Comparison of ENCODE assay signal across 1 cellular context in genomic region chr16:14088155-14088753, GRCh38.
TF ChIP-seq lines count a peak whose summit lies in the region.

No MANE protein-coding gene starts in this region.

TF ChIP-seq in HepG2, 621 proteins besides CTCF, POLR2A, EP300 and RAD21 (continued from another document and continues in another):
- TF ChIP-seq MED8 (CRISPR knock-in tag; IDR thresholded peaks at IDR 0.05; ENCODE audit: insufficient replicate concordance), result no peak
- no peak for TF ChIP-seq PRDM10 (CRISPR knock-in tag; IDR thresholded peaks at IDR 0.05; ENCODE audit: low read depth)
- TF ChIP-seq SAP130 (CRISPR knock-in tag; IDR thresholded peaks at IDR 0.05; ENCODE audit: low read depth), result peak; percentile 90
- no peak for TF ChIP-seq GTF3A (CRISPR knock-in tag; conservative IDR thresholded peaks at IDR 0.05)
- no peak for TF ChIP-seq DDIT3 (CRISPR knock-in tag; IDR thresholded peaks at IDR 0.05)
- no peak for TF ChIP-seq ZNF567 (CRISPR knock-in tag; IDR thresholded peaks at IDR 0.05; ENCODE audit: borderline replicate concordance)
- TF ChIP-seq ZFY (CRISPR knock-in tag; IDR thresholded peaks at IDR 0.05), result no peak
- no peak for TF ChIP-seq ZBTB7A (CRISPR knock-in tag; IDR thresholded peaks at IDR 0.05)
- TF ChIP-seq SP1 (IDR thresholded peaks at IDR 0.05), result no peak
- TF ChIP-seq SP1 (CRISPR knock-in tag; IDR thresholded peaks at IDR 0.05), result no peak
- TF ChIP-seq ZMYM3 (CRISPR knock-in tag; IDR thresholded peaks at IDR 0.05), result peak; percentile 93
- no peak for TF ChIP-seq ZNF570 (CRISPR knock-in tag; IDR thresholded peaks at IDR 0.05; ENCODE audit: borderline replicate concordance)
- TF ChIP-seq TAF1 (CRISPR knock-in tag; IDR thresholded peaks at IDR 0.05), result no peak
- TF ChIP-seq ZNF816 (CRISPR knock-in tag; IDR thresholded peaks at IDR 0.05; ENCODE audit: borderline replicate concordance), result peak; percentile 94; the same call in 1 of the 2 replicates
- peak; percentile 96 for TF ChIP-seq SOX5 (CRISPR knock-in tag; IDR thresholded peaks at IDR 0.05; ENCODE audit: borderline replicate concordance)
- TF ChIP-seq MAF1 (CRISPR knock-in tag; IDR thresholded peaks at IDR 0.05; ENCODE audit: borderline replicate concordance), result no peak
- no peak for TF ChIP-seq ZNF713 (CRISPR knock-in tag; IDR thresholded peaks at IDR 0.05)
- TF ChIP-seq ZNF616 (CRISPR knock-in tag; IDR thresholded peaks at IDR 0.05; ENCODE audit: low read depth), result 0 out of 2 replicates have a peak, but pooled peaks have one; percentile 23
- TF ChIP-seq SIX4 (CRISPR knock-in tag; IDR thresholded peaks at IDR 0.05), result peak; percentile 28; the same call in 1 of the 2 replicates
- TF ChIP-seq ZNF513 (CRISPR knock-in tag; conservative IDR thresholded peaks at IDR 0.05), result no peak
- TF ChIP-seq ZNF441 (CRISPR knock-in tag; IDR thresholded peaks at IDR 0.05; ENCODE audit: borderline replicate concordance), result peak; percentile 65; the same call in 1 of the 2 replicates
- no peak for TF ChIP-seq ZNF207 (IDR thresholded peaks at IDR 0.05; ENCODE audit: borderline replicate concordance)
- TF ChIP-seq CEBPG (CRISPR knock-in tag; IDR thresholded peaks at IDR 0.05), result peak; percentile 99
- no peak for TF ChIP-seq POLR2AphosphoS2 (IDR thresholded peaks at IDR 0.05; ENCODE audit: low read depth, low read length)
- TF ChIP-seq ZNF3 (CRISPR knock-in tag; IDR thresholded peaks at IDR 0.05), result peak; percentile 77
- peak; percentile 56; the same call in 1 of the 2 replicates for TF ChIP-seq KDM5A (IDR thresholded peaks at IDR 0.05; ENCODE audit: borderline replicate concordance, low read length)
- TF ChIP-seq SMARCC2 (IDR thresholded peaks at IDR 0.05), result peak; percentile 27; the same call in 1 of the 2 replicates
- peak; percentile 75 for TF ChIP-seq ZNF546 (CRISPR knock-in tag; conservative IDR thresholded peaks at IDR 0.05)
- peak; percentile 84 for TF ChIP-seq PHF5A (CRISPR knock-in tag; IDR thresholded peaks at IDR 0.05; ENCODE audit: low read depth, unreplicated experiment)
- TF ChIP-seq ZNF670 (CRISPR knock-in tag; IDR thresholded peaks at IDR 0.05; ENCODE audit: borderline replicate concordance), result peak; percentile 92
- TF ChIP-seq ZNF7 (CRISPR knock-in tag; IDR thresholded peaks at IDR 0.05), result no peak
- peak; percentile 65; the same call in 1 of the 2 replicates for TF ChIP-seq ATF6 (CRISPR knock-in tag; conservative IDR thresholded peaks at IDR 0.05)
- TF ChIP-seq ZNF331 (CRISPR knock-in tag; IDR thresholded peaks at IDR 0.05), result peak; percentile 85
- TF ChIP-seq ZNF775 (CRISPR knock-in tag; IDR thresholded peaks at IDR 0.05; ENCODE audit: borderline replicate concordance), result 0 out of 2 replicates have a peak, but pooled peaks have one; percentile 8
- no peak for TF ChIP-seq RFXANK (CRISPR knock-in tag; IDR thresholded peaks at IDR 0.05)
- no peak for TF ChIP-seq PTBP1 (IDR thresholded peaks at IDR 0.05; ENCODE audit: low read depth, low read length, poor library complexity, severe bottlenecking)
- TF ChIP-seq ZGPAT (CRISPR knock-in tag; IDR thresholded peaks at IDR 0.05), result peak; percentile 90
- no peak for TF ChIP-seq ZNF446 (CRISPR knock-in tag; IDR thresholded peaks at IDR 0.05)
- TF ChIP-seq ZNF30 (CRISPR knock-in tag; IDR thresholded peaks at IDR 0.05), result no peak
- TF ChIP-seq SMAD9 (CRISPR knock-in tag; IDR thresholded peaks at IDR 0.05), result no peak
- TF ChIP-seq HOXA9 (CRISPR knock-in tag; IDR thresholded peaks at IDR 0.05; ENCODE audit: borderline replicate concordance), result no peak
- TF ChIP-seq ZNF691 (CRISPR knock-in tag; IDR thresholded peaks at IDR 0.05; ENCODE audit: borderline replicate concordance, low read depth), result no peak
- TF ChIP-seq HMG20B (CRISPR knock-in tag; conservative IDR thresholded peaks at IDR 0.05), result peak; percentile 83
- no peak for TF ChIP-seq GPBP1L1 (CRISPR knock-in tag; IDR thresholded peaks at IDR 0.05)
- no peak for TF ChIP-seq ZNF430 (CRISPR knock-in tag; IDR thresholded peaks at IDR 0.05)
- TF ChIP-seq HMGXB4 (CRISPR knock-in tag; IDR thresholded peaks at IDR 0.05; ENCODE audit: borderline replicate concordance in 1 of 2, low read depth in 1 of 2), result no peak; a peak in 1 of 4 replicates
- peak; percentile 84 for TF ChIP-seq ASH2L (IDR thresholded peaks at IDR 0.05; ENCODE audit: insufficient read length, low read depth, low read length)
- no peak for TF ChIP-seq MAFG (CRISPR knock-in tag; IDR thresholded peaks at IDR 0.05)
- TF ChIP-seq ZNF891 (CRISPR knock-in tag; IDR thresholded peaks at IDR 0.05), result no peak
- no peak for TF ChIP-seq REL (CRISPR knock-in tag; conservative IDR thresholded peaks at IDR 0.05)
- no peak for TF ChIP-seq BCLAF1 (IDR thresholded peaks at IDR 0.05)
- TF ChIP-seq ZSCAN22 (CRISPR knock-in tag; IDR thresholded peaks at IDR 0.05), result peak; percentile 53; the same call in 1 of the 2 replicates
- TF ChIP-seq ZSCAN21 (CRISPR knock-in tag; IDR thresholded peaks at IDR 0.05; ENCODE audit: borderline replicate concordance), result 0 out of 2 replicates have a peak, but pooled peaks have one; percentile 51
- no peak for TF ChIP-seq MTA3 (CRISPR knock-in tag; IDR thresholded peaks at IDR 0.05)
- peak; percentile 70; the same call in 1 of the 2 replicates for TF ChIP-seq SOX13 (IDR thresholded peaks at IDR 0.05)
- TF ChIP-seq SOX13 (CRISPR knock-in tag; conservative IDR thresholded peaks at IDR 0.05 in 1 of 2, IDR thresholded peaks at IDR 0.05 in 1 of 2), result peak in 1 of 2 experiments; percentile 94; a peak in 2 of 4 replicates
- peak; percentile 72; the same call in 1 of the 2 replicates for TF ChIP-seq SALL1 (CRISPR knock-in tag; IDR thresholded peaks at IDR 0.05)
- peak; percentile 71; the same call in 1 of the 2 replicates for TF ChIP-seq NFKBIZ (CRISPR knock-in tag; IDR thresholded peaks at IDR 0.05)
